In the genomic region with DNA sequence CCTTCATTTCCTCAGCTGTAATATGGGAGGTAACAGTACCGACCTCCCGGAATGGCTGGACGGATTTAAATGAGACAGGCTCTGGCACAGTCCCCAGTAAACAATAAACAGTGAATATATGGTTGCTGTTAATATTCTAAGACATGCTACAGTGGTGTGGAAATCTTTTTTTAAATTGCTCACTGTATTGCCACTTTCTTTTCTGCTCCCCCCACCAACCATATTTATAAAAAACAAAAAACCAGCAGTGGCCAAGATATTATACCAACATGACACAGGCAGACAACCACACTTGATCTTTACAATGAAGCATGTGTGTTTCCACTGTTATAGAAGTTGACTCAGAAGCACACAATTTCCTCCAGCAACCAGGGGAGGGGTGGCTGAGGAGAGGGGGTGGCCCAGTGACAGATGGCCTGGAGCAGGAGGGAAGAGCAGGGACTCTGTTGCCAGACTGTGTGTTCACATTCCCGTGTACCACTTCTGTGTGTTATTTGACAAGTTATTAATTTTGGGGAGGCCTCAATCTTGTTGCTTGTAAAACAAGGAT, we compare ENCODE assay signal across 14 cellular contexts. TPM values are rescaled to one million over a fixed set of nuclear protein-coding genes. Genes with fewer than 3 reads are reported as not detected.
DNase-seq lines count a peak whose midpoint lies in the region; ATAC-seq, FAIRE-seq and TF ChIP-seq lines count a peak whose summit lies in the region.
"Had no signal": no experiment of that assay in that cellular context is flagged by ENCODE, and none has a peak within 500 bp of the region (broad histone marks: within the 10 kb centered on the region; RNA-seq: fewer than 3 reads in every experiment).

No MANE protein-coding gene starts in this region.

- peaks cover 29% of the 10 kb centered on the region for H3K4me1 Mint-ChIP-seq in activated naive CD4-positive, alpha-beta T cell treated with anti-CD3 and anti-CD28 coated beads for 36 hours (ENCODE audit: low read depth)
- H3K4me1 Mint-ChIP-seq in activated naive CD8-positive, alpha-beta T cell treated with anti-CD3 and anti-CD28 coated beads, Interleukin-2, amount 50 U/mL, for 24 hours = peaks cover 37% of the 10 kb centered on the region
- H3K4me1 Mint-ChIP-seq in type B pancreatic cell (ENCODE audit: unreplicated experiment) = peaks cover 30% of the 10 kb centered on the region

- peaks cover 41 to 49% of the 10 kb centered on the region in 2 donors for H3K4me1 ChIP-seq in kidney (ENCODE audit: control insufficient read depth in 1 of 2, insufficient read depth in 1 of 2, low read depth in 1 of 2, low read length in 2 of 2)

- CTCF ChIA-PET in activated naive CD4-positive, alpha-beta T cell treated with anti-CD3 and anti-CD28 coated beads for 36 hours (lab: Charles Lee) = interaction anchor here (0.6 kb wide), 1 partner anchor 156 kb away, joined by 3 read pairs; no protein-coding TSS in a partner anchor

- no peaks in the 10 kb centered on the region for H3K9me3 Mint-ChIP-seq in activated naive CD4-positive, alpha-beta T cell treated with anti-CD3 and anti-CD28 coated beads for 36 hours
- no peaks in the 10 kb centered on the region for H3K9me3 Mint-ChIP-seq in activated naive CD8-positive, alpha-beta T cell treated with anti-CD3 and anti-CD28 coated beads, Interleukin-2, amount 50 U/mL, for 24 hours
- H3K9me3 Mint-ChIP-seq in type B pancreatic cell = no peaks in the 10 kb centered on the region
- H3K9me3 Mint-ChIP-seq: activated B cell treated with CpG ODN at 0.5 μM for 24 hours, IgD-negative memory B cell had no signal

- intact Hi-C loops in activated naive CD4-positive, alpha-beta T cell treated with anti-CD3 and anti-CD28 coated beads for 36 hours (cut with micrococcal nuclease) = no loop called here
- intact Hi-C loops in kidney (cut with DNase I) = no loop called here

- H3K27ac ChIP-seq in kidney (ENCODE audit: low read depth in 2 of 2, low read length in 2 of 2) = peak overlapping the region; percentile 94 to 96
- H3K27ac ChIP-seq: cardiac muscle cell had no signal

- FAIRE-seq in kidney (lab: Jason Lieb, UNC) = no peak

- H3K9me3 ChIP-seq in kidney (ENCODE audit: control insufficient read depth in 1 of 2, low read length in 2 of 2) = no peaks in the 10 kb centered on the region

- H3K27me3 Mint-ChIP-seq in activated naive CD4-positive, alpha-beta T cell treated with anti-CD3 and anti-CD28 coated beads for 36 hours (ENCODE audit: low read depth) = no peaks in the 10 kb centered on the region
- H3K27me3 Mint-ChIP-seq in activated naive CD8-positive, alpha-beta T cell treated with anti-CD3 and anti-CD28 coated beads, Interleukin-2, amount 50 U/mL, for 24 hours = peaks cover 4% of the 10 kb centered on the region
- no peaks in the 10 kb centered on the region for H3K27me3 Mint-ChIP-seq in type B pancreatic cell
- H3K27me3 Mint-ChIP-seq: activated B cell treated with CpG ODN at 0.5 μM for 24 hours, IgD-negative memory B cell had no signal

- DNase-seq in activated naive CD4-positive, alpha-beta T cell treated with anti-CD3 and anti-CD28 coated beads for 36 hours = no peak
- DNase-seq in activated naive CD4-positive, alpha-beta T cell treated with Interleukin-2 at 50 U/mL for 16 hours = no peak
- DNase-seq in activated naive CD8-positive, alpha-beta T cell treated with anti-CD3 and anti-CD28 coated beads, Interleukin-2, amount 50 U/mL, for 24 hours = no peak
- DNase-seq in kidney (no peak), type B pancreatic cell (ENCODE audit: extremely low spot score, unreplicated experiment) (no peak), NCI-H2081 treated with DMSO at 0.1 percent for 48 hours (lab: John Stamatoyannopoulos, UW) (no peak), 8988T (no peak), activated T-cell treated with anti-CD3 and anti-CD28 coated beads for 4 hours (no peak)
- DNase-seq: activated B cell treated with CpG ODN at 0.5 μM for 24 hours, NCI-H774 had no signal

- H3K36me3 ChIP-seq in kidney (ENCODE audit: control insufficient read depth in 1 of 2, insufficient read depth in 2 of 2, low read length in 2 of 2) = peaks cover 25 to 41% of the 10 kb centered on the region in 2 donors

- ATAC-seq in activated naive CD8-positive, alpha-beta T cell treated with anti-CD3 and anti-CD28 coated beads, Interleukin-2, amount 50 U/mL, for 24 hours = peak; percentile 38

- peak overlapping the region; percentile 16 for H3K27ac Mint-ChIP-seq in activated naive CD4-positive, alpha-beta T cell treated with anti-CD3 and anti-CD28 coated beads for 36 hours
- H3K27ac Mint-ChIP-seq in activated naive CD8-positive, alpha-beta T cell treated with anti-CD3 and anti-CD28 coated beads, Interleukin-2, amount 50 U/mL, for 24 hours = peak overlapping the region; percentile 53
- H3K27ac Mint-ChIP-seq in type B pancreatic cell = peak overlapping the region; percentile 34
- H3K27ac Mint-ChIP-seq: activated B cell treated with CpG ODN at 0.5 μM for 24 hours had no signal

- H3K4me3 ChIP-seq in kidney (ENCODE audit: low read length in 2 of 2) = no peak overlapping the region
- H3K4me3 ChIP-seq: cardiac muscle cell had no signal

- no peak for TF ChIP-seq CTCF in kidney (IDR thresholded peaks at IDR 0.05; ENCODE audit: borderline replicate concordance, extremely low read depth, insufficient read depth)
- TF ChIP-seq CTCF in type B pancreatic cell (conservative IDR thresholded peaks at IDR 0.05) = no peak

- H3K9ac ChIP-seq in kidney (ENCODE audit: low read length in 2 of 2) = no peak overlapping the region

- H3K4me3 Mint-ChIP-seq in activated naive CD4-positive, alpha-beta T cell treated with anti-CD3 and anti-CD28 coated beads for 36 hours = no peak overlapping the region
- no peak overlapping the region for H3K4me3 Mint-ChIP-seq in activated naive CD8-positive, alpha-beta T cell treated with anti-CD3 and anti-CD28 coated beads, Interleukin-2, amount 50 U/mL, for 24 hours
- H3K4me3 Mint-ChIP-seq in type B pancreatic cell = no peak overlapping the region
- H3K4me3 Mint-ChIP-seq: activated B cell treated with CpG ODN at 0.5 μM for 24 hours, IgD-negative memory B cell had no signal

- H3K36me3 Mint-ChIP-seq in activated naive CD4-positive, alpha-beta T cell treated with anti-CD3 and anti-CD28 coated beads for 36 hours (ENCODE audit: low read depth) = peaks cover 11% of the 10 kb centered on the region
- H3K36me3 Mint-ChIP-seq in activated naive CD8-positive, alpha-beta T cell treated with anti-CD3 and anti-CD28 coated beads, Interleukin-2, amount 50 U/mL, for 24 hours (ENCODE audit: low read depth) = peaks cover 16% of the 10 kb centered on the region
- H3K36me3 Mint-ChIP-seq in type B pancreatic cell = peaks cover 26% of the 10 kb centered on the region

RNA-seq across cellular contexts. Expression of a gene that starts 14.9 kb away (rescaled TPM):
- 10 to 100 TPM; 59.9 to 61.9 TPM for total RNA-seq in activated naive CD4-positive, alpha-beta T cell treated with anti-CD3 and anti-CD28 coated beads for 36 hours
- total RNA-seq in kidney (1,010 TPM), type B pancreatic cell (ENCODE audit: low replicate concordance) (204 and 292 TPM in 2 replicates)
- polyA plus RNA-seq in kidney (ENCODE audit: insufficient read depth, low read depth, low replicate concordance) = 559 TPM

RNA-seq across cellular contexts. Expression of a gene that starts 20.7 kb away (rescaled TPM):
- total RNA-seq in activated naive CD4-positive, alpha-beta T cell treated with anti-CD3 and anti-CD28 coated beads for 36 hours = not detected
- not detected for total RNA-seq in kidney
- polyA plus RNA-seq in kidney (ENCODE audit: insufficient read depth, low read depth, low replicate concordance) = not detected
- not detected in 2 replicates for total RNA-seq in type B pancreatic cell (ENCODE audit: low replicate concordance)
- total RNA-seq: cardiac muscle cell, temporal lobe had no signal
- polyA plus RNA-seq: BJ, IgD-negative memory B cell had no signal

RNA-seq across cellular contexts. Expression of a gene that starts 53.0 kb away (rescaled TPM):
- 10 to 100 TPM; 12.2 to 12.9 TPM for total RNA-seq in activated naive CD4-positive, alpha-beta T cell treated with anti-CD3 and anti-CD28 coated beads for 36 hours
- total RNA-seq in kidney (40.4 TPM), type B pancreatic cell (ENCODE audit: low replicate concordance) (29.3 and 34.5 TPM in 2 replicates)
- 27.5 TPM for polyA plus RNA-seq in kidney (ENCODE audit: insufficient read depth, low read depth, low replicate concordance)
